ENCODE assay signal across 14 cellular contexts in the genomic region with DNA sequence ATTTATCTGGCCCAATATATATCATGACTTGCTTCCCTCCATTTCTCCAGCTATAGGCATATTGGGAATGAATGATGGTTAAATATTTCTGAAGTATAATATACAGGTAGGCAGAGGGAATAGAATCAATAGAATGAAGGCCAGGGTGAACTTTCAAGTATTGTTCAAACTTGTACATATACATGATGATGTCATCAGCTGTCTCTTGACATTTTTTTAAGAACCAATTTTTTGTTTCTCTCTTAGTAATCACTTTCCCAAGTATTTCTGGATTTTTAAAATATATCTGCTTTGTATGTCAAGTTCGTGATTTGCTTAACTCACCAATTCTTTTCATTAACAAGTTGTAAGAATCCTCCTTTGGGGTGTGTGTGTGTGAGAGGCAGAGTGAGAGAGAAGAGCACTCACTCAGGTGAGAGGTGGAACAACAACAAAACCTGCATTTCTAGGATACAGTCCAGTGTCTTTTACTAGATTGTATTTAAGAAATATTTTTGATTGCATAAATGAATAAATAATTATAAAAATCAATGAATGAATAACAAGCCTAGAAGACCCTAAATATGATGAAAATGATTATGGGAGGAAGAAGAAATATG.
DNase-seq lines count a peak whose midpoint lies in the region; ATAC-seq and TF ChIP-seq lines count a peak whose summit lies in the region.
"Had no signal": no experiment of that assay in that cellular context is flagged by ENCODE, and none has a peak within 500 bp of the region (broad histone marks: within the 10 kb centered on the region; RNA-seq: fewer than 3 reads in every experiment).

No MANE protein-coding gene starts in this region.

- H3K27ac Mint-ChIP-seq in CD4-positive, alpha-beta T cell, result no peak overlapping the region
- H3K27ac Mint-ChIP-seq: stimulated activated effector memory CD8-positive, alpha-beta T cell treated with anti-CD3 and anti-CD28 coated beads, Interleukin-12 subunit alpha, Interleukin-12 subunit beta, amount 100 ng/mL, for 72 hours had no signal

- H3K27me3 Mint-ChIP-seq in CD4-positive, alpha-beta T cell, result no peaks in the 10 kb centered on the region
- H3K27me3 Mint-ChIP-seq: central memory CD8-positive, alpha-beta T cell had no signal

- H3K36me3 Mint-ChIP-seq in CD4-positive, alpha-beta T cell (ENCODE audit: low read depth), result no peaks in the 10 kb centered on the region
- H3K36me3 Mint-ChIP-seq: stimulated activated effector memory CD8-positive, alpha-beta T cell treated with anti-CD3 and anti-CD28 coated beads, Interleukin-12 subunit alpha, Interleukin-12 subunit beta, amount 100 ng/mL, for 72 hours had no signal

- H3K79me2 ChIP-seq in OCI-LY1 (ENCODE audit: insufficient read depth, low read length), result no peaks in the 10 kb centered on the region

- POLR2A ChIA-PET in CD4-positive, alpha-beta T cell (lab: Charles Lee), result no interaction called here

- peak; percentile 64 for ATAC-seq in GM21390 (IDR thresholded peaks at IDR 0.05; ENCODE audit: unreplicated experiment)
- ATAC-seq in GM18867 (IDR thresholded peaks at IDR 0.05; ENCODE audit: unreplicated experiment), result no peak
- no peak for ATAC-seq in HG02852 (IDR thresholded peaks at IDR 0.05; ENCODE audit: unreplicated experiment)
- ATAC-seq in CD4-positive, alpha-beta T cell (ENCODE audit: poor library complexity), result no peak
- ATAC-seq: Panc1; stimulated activated effector memory CD8-positive, alpha-beta T cell treated with anti-CD3 and anti-CD28 coated beads, Interleukin-12 subunit alpha, Interleukin-12 subunit beta, amount 100 ng/mL, for 72 hours had no signal

- peaks cover 8% of the 10 kb centered on the region for H3K9me3 Mint-ChIP-seq in CD4-positive, alpha-beta T cell

- H3K4me2 ChIP-seq in OCI-LY1 (ENCODE audit: low read length), result no peak overlapping the region

- H3K4me3 ChIP-seq in AG10803 (ENCODE audit: low read length) (no peak overlapping the region), OCI-LY1 (ENCODE audit: low read depth, low read length, poor library complexity, severe bottlenecking) (no peak overlapping the region), epithelial cell of proximal tubule (ENCODE audit: low read depth, low read length) (no peak overlapping the region)
- H3K4me3 ChIP-seq: prostate gland had no signal

- H3K9ac ChIP-seq in OCI-LY1 (ENCODE audit: low read length), result no peak overlapping the region

- no peaks in the 10 kb centered on the region for H3F3A ChIP-seq in OCI-LY1 (ENCODE audit: insufficient read depth, low read length)

- H3K36me3 ChIP-seq in OCI-LY1 (ENCODE audit: insufficient read depth, low read length), result no peaks in the 10 kb centered on the region
- H3K36me3 ChIP-seq: prostate gland had no signal

- H3K27me3 ChIP-seq in OCI-LY1 (ENCODE audit: insufficient read depth, low read length), result no peaks in the 10 kb centered on the region
- no peaks in the 10 kb centered on the region for H3K27me3 ChIP-seq in CD4-positive, alpha-beta T cell (ENCODE audit: control insufficient read depth, insufficient read depth, low read length)

- H4K20me1 ChIP-seq in OCI-LY1 (ENCODE audit: insufficient read depth, low read length), result no peaks in the 10 kb centered on the region

- no peak overlapping the region for H2AFZ ChIP-seq in OCI-LY1 (ENCODE audit: low read length)

- no peak overlapping the region for H3K27ac ChIP-seq in OCI-LY1 (ENCODE audit: low read depth, low read length, poor library complexity, severe bottlenecking)
- no peak overlapping the region for H3K27ac ChIP-seq in CD4-positive, alpha-beta T cell (ENCODE audit: low read depth, low read length)
- H3K27ac ChIP-seq: prostate gland had no signal

- DNase-seq in AG10803 (ENCODE audit: low read depth), result no peak
- no peak for DNase-seq in epithelial cell of proximal tubule (ENCODE audit: low read depth)
- DNase-seq in NCI-H1092 treated with DMSO at 0.1 percent for 48 hours (lab: John Stamatoyannopoulos, UW), result no peak
- DNase-seq in CD4-positive, alpha-beta T cell, result no peak
- DNase-seq: NCI-H2081, T1000 had no signal

- H3K4me1 Mint-ChIP-seq in CD4-positive, alpha-beta T cell (ENCODE audit: low read depth), result no peaks in the 10 kb centered on the region
- H3K4me1 Mint-ChIP-seq: central memory CD8-positive, alpha-beta T cell; stimulated activated effector memory CD8-positive, alpha-beta T cell treated with anti-CD3 and anti-CD28 coated beads, Interleukin-12 subunit alpha, Interleukin-12 subunit beta, amount 100 ng/mL, for 72 hours had no signal

- intact Hi-C loops in CD4-positive, alpha-beta T cell (cut with DNase I, micrococcal nuclease), result no loop called here

- H3K4me3 Mint-ChIP-seq in CD4-positive, alpha-beta T cell, result no peak overlapping the region
- H3K4me3 Mint-ChIP-seq: central memory CD8-positive, alpha-beta T cell; stimulated activated effector memory CD8-positive, alpha-beta T cell treated with anti-CD3 and anti-CD28 coated beads, Interleukin-12 subunit alpha, Interleukin-12 subunit beta, amount 100 ng/mL, for 72 hours had no signal

- no peaks in the 10 kb centered on the region for H3K4me1 ChIP-seq in OCI-LY1 (ENCODE audit: insufficient read depth, low read length, severe bottlenecking)
- H3K4me1 ChIP-seq: prostate gland had no signal

- CTCF ChIA-PET in CD4-positive, alpha-beta T cell (lab: Charles Lee), result no interaction called here

- TF ChIP-seq CTCF in AG10803 (conservative IDR thresholded peaks at IDR 0.05; ENCODE audit: low read length) (peak; percentile 13; the same call in 1 of the 2 replicates), OCI-LY1 (IDR thresholded peaks at IDR 0.05; ENCODE audit: low read length) (peak; percentile 22), epithelial cell of proximal tubule (conservative IDR thresholded peaks at IDR 0.05; ENCODE audit: low read depth, low read length) (peak; percentile 46)
- TF ChIP-seq CTCF in CD4-positive, alpha-beta T cell (IDR thresholded peaks at IDR 0.05), result no peak

- H3K9me3 ChIP-seq in OCI-LY1 (ENCODE audit: low read length), result no peaks in the 10 kb centered on the region
- H3K9me3 ChIP-seq in CD4-positive, alpha-beta T cell (ENCODE audit: control insufficient read depth, low read length), result no peaks in the 10 kb centered on the region
- H3K9me3 ChIP-seq: prostate gland had no signal

- H3K9me2 ChIP-seq in OCI-LY1 (ENCODE audit: low read depth, low read length), result no peaks in the 10 kb centered on the region
